12 cellular contexts compared by ENCODE assay signal in genomic region chr22:25112538-25113253, GRCh38.
DNase-seq lines count a peak whose midpoint lies in the region; ATAC-seq and TF ChIP-seq lines count a peak whose summit lies in the region.
"Had no signal": no experiment of that assay in that cellular context is flagged by ENCODE, and none has a peak within 500 bp of the region (broad histone marks: within the 10 kb centered on the region; RNA-seq: fewer than 3 reads in every experiment).

No MANE protein-coding gene starts in this region.

- H3K9ac ChIP-seq in BLaER1 treated with 17β-estradiol and CSF1 and Interleukin-3, amounts not matched to agents 10 nM and 100 nM: 0 out of 22 replicates have a peak overlapping the region, but pooled peaks of 1 of the 11 experiments have one; percentile 6

- no peak overlapping the region for H3K4me3 ChIP-seq in BLaER1 treated with 17β-estradiol and CSF1 and Interleukin-3, amounts not matched to agents 10 nM and 100 nM
- peak overlapping the region; percentile 50 for H3K4me3 ChIP-seq in esophagus (ENCODE audit: low read depth in 1 of 2, low read length in 2 of 2)

- H3K4me2 ChIP-seq in BLaER1 treated with 17β-estradiol and CSF1 and Interleukin-3, amounts not matched to agents 10 nM and 100 nM: peak overlapping the region in 8 of 11 experiments; percentile 90 to 100 (median 98); a peak in 14 of 22 replicates

- POLR2A ChIA-PET in RWPE1 (lab: Yijun Ruan, JAX; ENCODE audit: low non-redundant PET): interaction anchor here (0.5 kb wide), 1 partner anchor 134 kb away, joined by 4 read pairs; no protein-coding TSS in a partner anchor

- CTCF ChIA-PET in RWPE1 (lab: Yijun Ruan, JAX): no interaction called here

- peaks cover 13 to 30% (median 21%) of the 10 kb centered on the region in 11 experiments; a peak in 21 of 22 replicates for H3K27me3 ChIP-seq in BLaER1 treated with 17β-estradiol and CSF1 and Interleukin-3, amounts not matched to agents 10 nM and 100 nM
- H3K27me3 ChIP-seq in esophagus (ENCODE audit: control insufficient read depth in 1 of 2, insufficient read depth in 2 of 2, low read length in 2 of 2): no peaks in the 10 kb centered on the region
- H3K27me3 ChIP-seq: cardiac muscle cell had no signal

- no peaks in the 10 kb centered on the region for H3K36me3 ChIP-seq in BLaER1 treated with 17β-estradiol and CSF1 and Interleukin-3, amounts not matched to agents 10 nM and 100 nM
- H3K36me3 ChIP-seq in esophagus (ENCODE audit: control insufficient read depth in 2 of 2, insufficient read depth in 2 of 2, low read length in 1 of 2): peaks cover 0 to 3% of the 10 kb centered on the region in 2 donors
- H3K36me3 ChIP-seq: cardiac muscle cell had no signal

- H3K4me3 Mint-ChIP-seq in nephron progenitor cell: peak overlapping the region; percentile 86

- WGBS in esophagus, 2 donors: 46 to 60% methylated on average over 20 of the region's 20 CpGs

- no peak for ATAC-seq in HG02981 (IDR thresholded peaks at IDR 0.05; ENCODE audit: unreplicated experiment)
- ATAC-seq: stimulated activated naive CD8-positive, alpha-beta T cell treated with anti-CD3 and anti-CD28 coated beads, Interleukin-15, Interleukin-2, amounts not matched to agents 100 U/mL and 50 U/mL, for 24 hours had no signal

- H3K4me1 Mint-ChIP-seq in nephron progenitor cell: peaks cover 53% of the 10 kb centered on the region

- H3K9me3 ChIP-seq in BLaER1 treated with 17β-estradiol and CSF1 and Interleukin-3, amounts not matched to agents 10 nM and 100 nM (replicated peaks in 1 of 11): peaks cover 0 to 5% (median 0%) of the 10 kb centered on the region in 11 experiments; a peak in 1 of 22 replicates
- H3K9me3 ChIP-seq in esophagus (ENCODE audit: control insufficient read depth in 2 of 2, insufficient read depth in 1 of 2, low read depth in 1 of 2, low read length in 1 of 2): peaks cover 0 to 4% of the 10 kb centered on the region in 2 donors

- DNase-seq in RWPE1 (ENCODE audit: low spot score) (no peak), nephron progenitor cell (no peak), NCI-H2029 treated with DMSO at 0.1 percent for 48 hours (lab: John Stamatoyannopoulos, UW) (no peak), NCI-H2227 treated with DMSO at 0.1 percent for 48 hours (lab: John Stamatoyannopoulos, UW) (no peak), HPDE6-E6E7 (ENCODE audit: extremely low spot score) (no peak)
- DNase-seq: activated CD4-positive, alpha-beta T cell treated with anti-CD3 and anti-CD28 coated beads, Interleukin-2, amount 50 U/mL, for 48 hours; H7 had no signal

- peaks cover 4 to 51% (median 34%) of the 10 kb centered on the region in 10 experiments for H3K4me1 ChIP-seq in BLaER1 treated with 17β-estradiol and CSF1 and Interleukin-3, amounts not matched to agents 10 nM and 100 nM
- H3K4me1 ChIP-seq in esophagus (ENCODE audit: control insufficient read depth in 2 of 2, insufficient read depth in 2 of 2, low read length in 1 of 2): peaks cover 0 to 27% of the 10 kb centered on the region in 2 donors

- no peak for TF ChIP-seq CTCF in RWPE1 (conservative IDR thresholded peaks at IDR 0.05; ENCODE audit: low read depth)
- TF ChIP-seq CTCF in nephron progenitor cell (IDR thresholded peaks at IDR 0.05): no peak

- no peak overlapping the region for H3K27ac ChIP-seq in BLaER1 treated with 17β-estradiol and CSF1 and Interleukin-3, amounts not matched to agents 10 nM and 100 nM
- H3K27ac ChIP-seq in RWPE1 (peak overlapping the region; percentile 98), esophagus (ENCODE audit: low read depth in 2 of 2, low read length in 1 of 2) (peak overlapping the region; percentile 86 to 88)

- H3K27ac Mint-ChIP-seq in nephron progenitor cell: no peak overlapping the region

- peaks cover 8% of the 10 kb centered on the region for H3K36me3 Mint-ChIP-seq in nephron progenitor cell (ENCODE audit: low read depth)

- H3K27me3 Mint-ChIP-seq in nephron progenitor cell (ENCODE audit: low read depth, poor library complexity): peaks cover 2% of the 10 kb centered on the region

- no peaks in the 10 kb centered on the region for H3K9me3 Mint-ChIP-seq in nephron progenitor cell

- H4K20me1 ChIP-seq in BLaER1 treated with 17β-estradiol and CSF1 and Interleukin-3, amounts not matched to agents 10 nM and 100 nM: peaks cover 0 to 19% (median 0%) of the 10 kb centered on the region in 11 experiments; a peak in 3 of 22 replicates

Comparison
In these comparisons a context has a peak if more than half of its experiments do, and no peak if none do; other contexts are left out.
1. H3K27ac ChIP-seq: peak in RWPE1 (single experiment) and esophagus (2 of 2); none in BLaER1 treated with 17β-estradiol and CSF1 and Interleukin-3, amounts not matched to agents 10 nM and 100 nM (0 of 11).
2. H3K4me3 ChIP-seq: peak in esophagus (2 of 2); none in BLaER1 treated with 17β-estradiol and CSF1 and Interleukin-3, amounts not matched to agents 10 nM and 100 nM (0 of 10).